Comparison of ENCODE assay signal across 8 cellular contexts in the genomic region with DNA sequence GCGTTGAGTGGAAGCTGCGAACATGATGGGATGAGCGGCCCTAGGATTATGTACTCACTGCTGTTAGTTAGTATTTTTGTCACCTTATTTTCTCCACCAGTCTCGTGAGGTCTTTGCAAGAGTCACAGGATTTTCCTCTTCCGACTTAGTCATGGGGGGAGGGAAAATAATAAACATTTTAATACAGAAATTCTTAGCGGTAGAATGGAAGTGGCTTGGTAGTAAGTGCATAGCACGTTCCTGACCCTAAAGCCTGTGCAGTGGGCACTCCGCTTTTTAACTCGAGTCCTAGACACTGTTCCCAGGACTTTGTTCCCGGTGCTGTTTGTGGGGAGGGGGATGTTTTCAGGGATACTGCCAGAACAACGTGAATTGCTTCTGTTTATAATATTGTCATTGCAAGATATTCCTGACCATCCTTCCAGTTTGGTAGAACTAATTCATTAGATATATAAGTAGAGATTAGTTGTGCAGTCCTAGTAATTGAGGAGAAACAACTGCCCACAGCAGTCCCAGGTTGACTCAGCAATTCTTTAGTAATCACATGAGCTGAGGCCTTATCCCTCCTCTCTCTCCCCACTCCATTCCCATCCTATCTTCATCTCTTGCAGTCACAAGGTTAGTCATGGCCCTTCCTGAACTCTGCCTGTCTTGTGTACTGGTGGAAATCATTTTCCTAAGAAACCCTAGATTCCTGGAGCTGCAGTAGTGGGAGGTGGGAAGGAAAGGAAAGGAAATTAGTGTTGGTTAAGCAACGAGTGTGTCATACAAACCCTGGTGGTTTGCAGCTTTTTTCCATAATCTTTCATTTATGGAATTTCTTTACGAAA. TPM values are rescaled to one million over a fixed set of nuclear protein-coding genes. Genes with fewer than 3 reads are reported as not detected.
DNase-seq lines count a peak whose midpoint lies in the region; ATAC-seq and TF ChIP-seq lines count a peak whose summit lies in the region.

No MANE protein-coding gene starts in this region.

- H3K4me3 ChIP-seq in heart left ventricle, result peak overlapping the region; percentile 56 to 94 (median 76)

- WGBS in heart left ventricle, 4 donors, result 9 to 11% (median 9%) methylated on average over 13 of the region's 13 CpGs

- no peaks in the 10 kb centered on the region for H3K27me3 ChIP-seq in heart left ventricle

- H3K4me1 ChIP-seq in heart left ventricle, result peaks cover 0 to 77% (median 24%) of the 10 kb centered on the region in 12 donors

- no peaks in the 10 kb centered on the region for H3K27me3 Mint-ChIP-seq in osteocyte (ENCODE audit: unreplicated experiment)

- H3K4me1 Mint-ChIP-seq in osteocyte (ENCODE audit: unreplicated experiment), result peaks cover 44% of the 10 kb centered on the region

- TF ChIP-seq POLR2A in heart left ventricle (IDR thresholded peaks at IDR 0.05), result no peak
- no peak for TF ChIP-seq POLR2A in erythroblast (IDR thresholded peaks at IDR 0.05; ENCODE audit: low read length)

- intact Hi-C loops in heart left ventricle (cut with DNase I) (loop anchor here in 4 of 10 donors (5.0 to 10.0 kb wide), 6 partner anchors 35 to 325 kb away; a partner anchor contains a TSS), Right ventricle myocardium inferior (cut with DNase I) (loop anchor here (2.0 to 5.0 kb wide), 4 partner anchors 247 to 1500 kb away; a partner anchor contains a TSS)

- TF ChIP-seq CTCF in heart left ventricle (IDR thresholded peaks at IDR 0.05) (no peak), osteocyte (IDR thresholded peaks at IDR 0.05) (no peak)

- no peaks in the 10 kb centered on the region for H3K9me3 ChIP-seq in heart left ventricle

- H3K36me3 Mint-ChIP-seq in osteocyte (ENCODE audit: unreplicated experiment), result peaks cover 39% of the 10 kb centered on the region

- H3K27ac Mint-ChIP-seq in osteocyte (ENCODE audit: unreplicated experiment), result no peak overlapping the region

- peak overlapping the region; percentile 33 to 92 (median 84) for H3K27ac ChIP-seq in heart left ventricle

- H3K4me3 Mint-ChIP-seq in osteocyte (ENCODE audit: unreplicated experiment), result no peak overlapping the region

- H3K9me3 Mint-ChIP-seq in osteocyte (ENCODE audit: unreplicated experiment), result no peaks in the 10 kb centered on the region

- peak in 2 of 4 donors; percentile 33 to 38 for ATAC-seq in heart left ventricle
- no peak for ATAC-seq in Right ventricle myocardium inferior
- ATAC-seq in GM21528 (IDR thresholded peaks at IDR 0.05; ENCODE audit: low FRiP score, unreplicated experiment), result no peak
- no peak for ATAC-seq in HG03460 (IDR thresholded peaks at IDR 0.05; ENCODE audit: unreplicated experiment)

- DNase-seq in heart left ventricle (no peak), Right ventricle myocardium inferior (ENCODE audit: missing footprints) (no peak), NCI-H748 treated with DMSO at 0.1 percent for 48 hours (lab: John Stamatoyannopoulos, UW) (peak; percentile 74), erythroblast (lab: John Stamatoyannopoulos, UW) (peak; percentile 76 to 81), non-pigmented ciliary epithelial cell (ENCODE audit: low read depth) (peak; percentile 81), osteocyte (ENCODE audit: extremely low spot score, unreplicated experiment) (no peak)

- peaks cover 0 to 33% (median 20%) of the 10 kb centered on the region in 9 donors for H3K36me3 ChIP-seq in heart left ventricle

RNA-seq across cellular contexts. Expression of a gene that starts 0.8 kb away (rescaled TPM):
- 10 to 100 TPM in 2 of 9 donors, 1 to 10 TPM in 7; 1.6 to 19.6 (median 4.9) TPM for total RNA-seq in heart left ventricle
- polyA plus RNA-seq in heart left ventricle, result 1 to 10 TPM; 1.8 to 3.2 TPM
- 4.3 TPM for total RNA-seq in Right ventricle myocardium inferior
- 61.9 and 63.9 TPM in 2 replicates for total RNA-seq in osteocyte

RNA-seq across cellular contexts. Expression of a gene that starts 1.0 kb away (rescaled TPM):
- total RNA-seq in heart left ventricle, result 1 to 10 TPM; 2.8 to 9.7 (median 6.7) TPM
- 1 to 10 TPM; 1.6 to 3.8 TPM for polyA plus RNA-seq in heart left ventricle
- total RNA-seq in Right ventricle myocardium inferior, result 5.2 TPM
- 15.8 and 17.0 TPM in 2 replicates for total RNA-seq in osteocyte

Comparison
In these comparisons a context has a peak if more than half of its experiments do, and no peak if none do; other contexts are left out.
1. DNase-seq: peak in NCI-H748 treated with DMSO at 0.1 percent for 48 hours (single experiment), erythroblast (2 of 2) and non-pigmented ciliary epithelial cell (single experiment); none in heart left ventricle (0 of 5), Right ventricle myocardium inferior (single experiment) and osteocyte (single experiment).